In the genomic region with DNA sequence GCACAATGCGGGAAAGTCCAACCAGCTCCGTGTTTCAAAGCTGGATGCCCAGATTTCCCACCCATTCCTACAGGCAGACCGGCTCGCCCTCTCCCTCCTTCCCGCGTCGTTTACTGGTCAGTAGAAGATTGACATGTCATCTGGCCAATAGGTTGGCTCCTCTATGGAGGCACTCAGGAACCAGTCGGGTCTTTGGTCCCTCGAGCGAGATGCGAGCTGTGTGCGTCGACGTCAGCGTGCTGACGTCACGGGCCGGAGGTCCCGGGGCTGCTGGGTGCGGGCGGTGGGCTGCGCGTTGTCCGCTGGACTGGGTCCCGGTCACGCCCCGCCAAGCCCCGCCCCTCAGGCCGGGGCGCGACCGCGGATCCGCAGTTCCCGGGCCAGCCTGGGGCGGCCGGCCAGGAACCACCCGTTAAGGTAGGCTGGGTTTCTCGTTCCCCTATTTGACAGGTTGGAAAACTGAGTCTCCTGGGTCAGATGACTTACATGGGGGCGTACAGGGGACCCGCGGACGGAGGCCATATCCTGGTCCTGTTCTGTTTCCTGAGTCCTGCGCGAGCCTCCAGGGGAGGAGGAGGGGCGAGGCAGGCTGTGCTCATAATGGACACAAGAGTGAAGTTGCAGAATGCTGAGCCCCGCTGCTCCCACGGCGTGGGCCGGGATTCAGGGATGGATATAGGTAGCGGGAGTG, we compare ENCODE assay signal across 8 cellular contexts. TPM values are rescaled to one million over a fixed set of nuclear protein-coding genes. Genes with fewer than 3 reads are reported as not detected.
DNase-seq lines count a peak whose midpoint lies in the region; ATAC-seq and TF ChIP-seq lines count a peak whose summit lies in the region.

A gene with protein sequence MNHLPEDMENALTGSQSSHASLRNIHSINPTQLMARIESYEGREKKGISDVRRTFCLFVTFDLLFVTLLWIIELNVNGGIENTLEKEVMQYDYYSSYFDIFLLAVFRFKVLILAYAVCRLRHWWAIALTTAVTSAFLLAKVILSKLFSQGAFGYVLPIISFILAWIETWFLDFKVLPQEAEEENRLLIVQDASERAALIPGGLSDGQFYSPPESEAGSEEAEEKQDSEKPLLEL (plus strand): TSS at position 242 of the 691 bp plus-strand sequence. CDS start 29,260 bp downstream, outside the sequence.

- no peaks in the 10 kb centered on the region for H3K9me3 Mint-ChIP-seq in progenitor cell of endocrine pancreas (ENCODE audit: low read depth)

- H3K36me3 Mint-ChIP-seq in T-helper 17 cell (ENCODE audit: low read depth) (no peaks in the 10 kb centered on the region), progenitor cell of endocrine pancreas (ENCODE audit: insufficient read depth) (no peaks in the 10 kb centered on the region)

- H3K4me3 Mint-ChIP-seq in T-helper 17 cell: peak within 1 kb of the TSS; percentile 95
- H3K4me3 Mint-ChIP-seq in progenitor cell of endocrine pancreas (ENCODE audit: low read depth): peak within 1 kb of the TSS; percentile 94

- peak within 1 kb of the TSS; percentile 86 for H3K4me3 ChIP-seq in left ventricle myocardium inferior

- intact Hi-C loops in left ventricle myocardium inferior (cut with micrococcal nuclease): no loop called here

- H3K27ac Mint-ChIP-seq in T-helper 17 cell (peak within 1 kb of the TSS; percentile 94), progenitor cell of endocrine pancreas (peak within 1 kb of the TSS; percentile 98)

- H3K27ac ChIP-seq in left ventricle myocardium inferior (replicated peaks): peak within 1 kb of the TSS; percentile 92

- no peaks in the 10 kb centered on the region for H3K27me3 ChIP-seq in left ventricle myocardium inferior (ENCODE audit: low read depth)

- peaks cover 19% of the 10 kb centered on the region for H3K27me3 Mint-ChIP-seq in T-helper 17 cell
- peaks cover 4% of the 10 kb centered on the region for H3K27me3 Mint-ChIP-seq in progenitor cell of endocrine pancreas

- H3K4me1 Mint-ChIP-seq in T-helper 17 cell (peaks cover 37% of the 10 kb centered on the region), progenitor cell of endocrine pancreas (ENCODE audit: low read depth) (peaks cover 16% of the 10 kb centered on the region)

- peak; percentile 99 for DNase-seq in NCI-H1694 treated with DMSO at 0.1 percent for 48 hours (lab: John Stamatoyannopoulos, UW)
- peak; percentile 76 to 83 (median 78) for DNase-seq in T-helper 17 cell
- peak; percentile 33 to 99 (median 94) for DNase-seq in amygdala (lab: John Stamatoyannopoulos, UW)
- DNase-seq in left ventricle myocardium inferior: peak; percentile 93
- DNase-seq in progenitor cell of endocrine pancreas (ENCODE audit: low spot score, unreplicated experiment): peak; percentile 93
- peak; percentile 98 for DNase-seq in ureter (ENCODE audit: low spot score)

- H3K4me1 ChIP-seq in left ventricle myocardium inferior: peaks cover 49% of the 10 kb centered on the region

- H3K9me3 ChIP-seq in T-helper 17 cell (ENCODE audit: control insufficient read depth, low read length, poor library complexity, severe bottlenecking) (no peaks in the 10 kb centered on the region), left ventricle myocardium inferior (replicated peaks) (no peaks in the 10 kb centered on the region)

- TF ChIP-seq CTCF in left ventricle myocardium inferior (IDR thresholded peaks at IDR 0.05; ENCODE audit: borderline replicate concordance): peak; percentile 27
- TF ChIP-seq CTCF in progenitor cell of endocrine pancreas (IDR thresholded peaks at IDR 0.05; ENCODE audit: unreplicated experiment): peak; percentile 28

- TF ChIP-seq POLR2A in GM15510 (IDR thresholded peaks at IDR 0.05; ENCODE audit: borderline replicate concordance, extremely low read depth, insufficient read length): peak; percentile 67

- H3K36me3 ChIP-seq in left ventricle myocardium inferior: no peaks in the 10 kb centered on the region

- peak; percentile 98 for ATAC-seq in HG02885 (IDR thresholded peaks at IDR 0.05; ENCODE audit: poor library complexity, unreplicated experiment)
- peak; percentile 97 for ATAC-seq in T-helper 17 cell

RNA-seq across cellular contexts. Expression of the gene that starts here (rescaled TPM):
- total RNA-seq in T-helper 17 cell (10 to 100 TPM; 14.1 to 18.0 TPM), left ventricle myocardium inferior (24.8 TPM), progenitor cell of endocrine pancreas (57.5 and 61.1 TPM in 2 replicates), ureter (31.1 TPM)

Comparison
In these comparisons a context has a peak if more than half of its experiments do, and no peak if none do; other contexts are left out.
1. Peak in every context shown above with its lines: DNase-seq, ATAC-seq, H3K4me3 ChIP-seq and H3K27ac ChIP-seq.